ENCODE assay signal across 8 cellular contexts in genomic region chr11:118909619-118910308, GRCh38. TPM values are rescaled to one million over a fixed set of nuclear protein-coding genes. Genes with fewer than 3 reads are reported as not detected.
DNase-seq lines count a peak whose midpoint lies in the region; ATAC-seq and TF ChIP-seq lines count a peak whose summit lies in the region.

No MANE protein-coding gene starts in this region.

- H3K4me1 ChIP-seq in SK-N-SH (ENCODE audit: control insufficient read depth in 1 of 2, insufficient read depth in 2 of 2, low read depth in 1 of 2, low read length in 1 of 2): peaks cover 68 to 71% of the 10 kb centered on the region in 2 experiments
- peaks cover 64% of the 10 kb centered on the region for H3K4me1 ChIP-seq in fibroblast of lung (ENCODE audit: control insufficient read depth, extremely low read depth, insufficient read depth, low read length)
- H3K4me1 ChIP-seq in osteoblast (ENCODE audit: insufficient read depth, low read length): peaks cover 58% of the 10 kb centered on the region

- WGBS in SK-N-SH (ENCODE audit: low lambda C conversion rate): 59% methylated on average over 17 of the region's 21 CpGs

- H3K27me3 ChIP-seq in BJ (ENCODE audit: control insufficient read depth, insufficient read depth, low read length): no peaks in the 10 kb centered on the region
- H3K27me3 ChIP-seq in SK-N-SH (ENCODE audit: insufficient read depth): no peaks in the 10 kb centered on the region
- no peaks in the 10 kb centered on the region for H3K27me3 ChIP-seq in fibroblast of lung (ENCODE audit: control insufficient read depth, insufficient read depth, low read length)
- H3K27me3 ChIP-seq in osteoblast (ENCODE audit: insufficient read depth, low read length): no peaks in the 10 kb centered on the region

- TF ChIP-seq EP300 in SK-N-SH (IDR thresholded peaks at IDR 0.05; ENCODE audit: borderline replicate concordance in 1 of 2, low read depth in 1 of 2, low read length in 1 of 2): no peak

- TF ChIP-seq RAD21 in SK-N-SH (IDR thresholded peaks at IDR 0.05; ENCODE audit: low read length): no peak

- H3K27ac ChIP-seq in SK-N-SH (ENCODE audit: low read depth in 2 of 2, low read length in 1 of 2) (peak overlapping the region; percentile 98 to 100), fibroblast of lung (ENCODE audit: insufficient read depth, low read length) (peak overlapping the region; percentile 93), osteoblast (ENCODE audit: low read depth, low read length) (peak overlapping the region; percentile 99)

- H3K4me2 ChIP-seq in SK-N-SH (peak overlapping the region; percentile 89), fibroblast of lung (ENCODE audit: extremely low read depth, insufficient read depth, low read length) (peak overlapping the region; percentile 76), osteoblast (ENCODE audit: insufficient read depth, low read length) (peak overlapping the region; percentile 72)

- no peak for ATAC-seq in GM21737 (IDR thresholded peaks at IDR 0.05; ENCODE audit: unreplicated experiment)
- no peak for ATAC-seq in GM18519 (IDR thresholded peaks at IDR 0.05; ENCODE audit: low FRiP score, unreplicated experiment)
- no peak for ATAC-seq in GM18870 (IDR thresholded peaks at IDR 0.05; ENCODE audit: unreplicated experiment)
- no peak for ATAC-seq in HG02610 (IDR thresholded peaks at IDR 0.05; ENCODE audit: unreplicated experiment)

- peaks cover 19% of the 10 kb centered on the region; the same call in 1 of the 2 replicates for H4K20me1 ChIP-seq in SK-N-SH (ENCODE audit: insufficient read depth)
- H4K20me1 ChIP-seq in fibroblast of lung (ENCODE audit: control insufficient read depth, extremely low read depth, insufficient read depth, low read length): no peaks in the 10 kb centered on the region
- H4K20me1 ChIP-seq in osteoblast (ENCODE audit: insufficient read depth, low read length): peaks cover 34% of the 10 kb centered on the region

- H3K9ac ChIP-seq in SK-N-SH (peak overlapping the region; percentile 80), fibroblast of lung (ENCODE audit: insufficient read depth, low read length) (peak overlapping the region; percentile 72)

- H2AFZ ChIP-seq in SK-N-SH (ENCODE audit: low read depth) (no peak overlapping the region), fibroblast of lung (ENCODE audit: low read length) (no peak overlapping the region), osteoblast (ENCODE audit: low read length) (no peak overlapping the region)

- DNase-seq in BJ (ENCODE audit: low read depth) (no peak), SK-N-SH (no peak), fibroblast of lung (ENCODE audit: low read depth in 2 of 2) (no peak), osteoblast (ENCODE audit: insufficient read length, low spot score, missing footprints) (peak; percentile 75)

- H3K9me3 ChIP-seq in SK-N-SH: no peaks in the 10 kb centered on the region
- no peaks in the 10 kb centered on the region for H3K9me3 ChIP-seq in fibroblast of lung (ENCODE audit: control insufficient read depth, insufficient read depth, low read depth, low read length)
- H3K9me3 ChIP-seq in osteoblast (ENCODE audit: low read depth, low read length): no peaks in the 10 kb centered on the region

- H3K36me3 ChIP-seq in BJ (ENCODE audit: control insufficient read depth, insufficient read depth, low read length) (peaks cover 23% of the 10 kb centered on the region), SK-N-SH (replicated peaks in 1 of 2; ENCODE audit: control insufficient read depth in 1 of 2, insufficient read depth in 2 of 2, low read length in 1 of 2) (peaks cover 10 to 23% of the 10 kb centered on the region in 2 experiments), fibroblast of lung (ENCODE audit: control insufficient read depth, insufficient read depth, low read length) (peaks cover 15% of the 10 kb centered on the region), osteoblast (ENCODE audit: insufficient read depth, low read length) (peaks cover 29% of the 10 kb centered on the region)

- CTCF ChIA-PET in BJ (lab: Yijun Ruan, JAX): interaction anchor here (0.6 to 1.6 kb wide), 3 partner anchors 220 to 311 kb away, joined by 3 to 4 read pairs (median 3); no protein-coding TSS in a partner anchor
- CTCF ChIA-PET in SK-N-SH (lab: Yijun Ruan, JAX): interaction anchor here (5.4 to 9.7 kb wide), 2 partner anchors 47 to 219 kb away, joined by 38 to 112 read pairs; partner anchors contain the start of gene UPK2

- POLR2A ChIA-PET in BJ (lab: Charles Lee): no interaction called here
- POLR2A ChIA-PET in SK-N-SH (lab: Yijun Ruan, JAX): interaction anchor here (0.9 to 3.1 kb wide), 6 partner anchors 14 to 119 kb away, joined by 3 to 37 read pairs (median 7); partner anchors contain the start of gene BCL9L

- TF ChIP-seq CTCF in BJ (IDR thresholded peaks at IDR 0.05; ENCODE audit: insufficient read depth, low read depth, low read length): no peak
- no peak for TF ChIP-seq CTCF in SK-N-SH (IDR thresholded peaks at IDR 0.05)
- no peak for TF ChIP-seq CTCF in fibroblast of lung (conservative IDR thresholded peaks at IDR 0.05 in 1 of 2, IDR thresholded peaks at IDR 0.05 in 1 of 2; ENCODE audit: low read depth in 1 of 2, low read length in 2 of 2)
- no peak for TF ChIP-seq CTCF in osteoblast (IDR thresholded peaks at IDR 0.05; ENCODE audit: extremely low read depth, low read depth, low read length)

- peak overlapping the region; percentile 50 for H3K4me3 ChIP-seq in BJ (ENCODE audit: low read depth, low read length)
- peak overlapping the region; percentile 37 to 48 for H3K4me3 ChIP-seq in SK-N-SH (ENCODE audit: low read depth in 2 of 2, low read length in 1 of 2)
- peak overlapping the region; percentile 18 to 61 (median 38) for H3K4me3 ChIP-seq in fibroblast of lung (replicated peaks in 1 of 4; ENCODE audit: control extremely low read depth in 1 of 4, insufficient read depth in 1 of 4, low read depth in 3 of 4, low read length in 4 of 4)
- H3K4me3 ChIP-seq in osteoblast (ENCODE audit: insufficient read depth, low read length): peak overlapping the region; percentile 54

- peaks cover 51% of the 10 kb centered on the region for H3F3A ChIP-seq in SK-N-SH (replicated peaks; ENCODE audit: insufficient read depth)

- H3K79me2 ChIP-seq in SK-N-SH (ENCODE audit: insufficient read depth) (peaks cover 92% of the 10 kb centered on the region), fibroblast of lung (ENCODE audit: control insufficient read depth, insufficient read depth, low read length) (peaks cover 73% of the 10 kb centered on the region), osteoblast (ENCODE audit: insufficient read depth, low read length) (peaks cover 83% of the 10 kb centered on the region)

- no peaks in the 10 kb centered on the region for H3K9me2 ChIP-seq in SK-N-SH

TF ChIP-seq in SK-N-SH, 30 proteins besides CTCF, POLR2A, EP300 and RAD21:
- TF ChIP-seq USF2 (IDR thresholded peaks at IDR 0.05; ENCODE audit: borderline replicate concordance, low read depth, low read length): no peak
- TF ChIP-seq MXI1 (IDR thresholded peaks at IDR 0.05; ENCODE audit: low read depth, low read length): no peak
- no peak; the same call in 1 of the 2 replicates for TF ChIP-seq FOXM1 (IDR thresholded peaks at IDR 0.05; ENCODE audit: low read depth)
- no peak for TF ChIP-seq PBX3 (IDR thresholded peaks at IDR 0.05)
- no peak for TF ChIP-seq SMC3 (IDR thresholded peaks at IDR 0.05; ENCODE audit: low read depth, low read length)
TF ChIP-seq in SK-N-SH: peak in this region for 0.

RNA-seq across cellular contexts. Expression of gene BCL9L, which starts 16.0 kb away (rescaled TPM):
- 8.6 and 15.0 TPM in 2 replicates for polyA plus RNA-seq in BJ (2011; rRNA removed)
- 12.8 and 23.3 TPM in 2 replicates for polyA minus RNA-seq in BJ (2011; rRNA and poly(A)+ RNA removed)
- polyA plus RNA-seq in SK-N-SH (2012; rRNA removed): 4.5 and 12.1 TPM in 2 replicates
- 4.6 and 8.6 TPM in 2 replicates for polyA plus RNA-seq in SK-N-SH (2012; cell fraction: cytosol; rRNA removed)
- polyA plus RNA-seq in SK-N-SH (2012; cell fraction: nucleus; rRNA removed): 21.7 and 24.0 TPM in 2 replicates
- total RNA-seq in fibroblast of lung: 11.0 and 23.1 TPM in 2 replicates
- 7.0 and 11.5 TPM in 2 replicates for polyA plus RNA-seq in fibroblast of lung
- 33.6 and 51.9 TPM in 2 replicates for polyA plus RNA-seq in fibroblast of lung (2012)
- polyA minus RNA-seq in fibroblast of lung (ENCODE audit: low replicate concordance): 38.0 and 48.2 TPM in 2 replicates
- total RNA-seq in osteoblast: 27.9 and 28.3 TPM in 2 replicates

RNA-seq across cellular contexts. Expression of gene CXCR5, which starts 26.1 kb away (rescaled TPM):
- polyA plus RNA-seq in BJ (2011; rRNA removed) (not detected in 2 replicates), SK-N-SH (2012; rRNA removed) (0.02 TPM in 1 of 2 replicates, not detected in the other), fibroblast of lung (not detected in 2 replicates)
- polyA minus RNA-seq in BJ (2011; rRNA and poly(A)+ RNA removed): not detected in 2 replicates
- not detected in 2 replicates for polyA plus RNA-seq in SK-N-SH (2012; cell fraction: cytosol; rRNA removed)
- polyA plus RNA-seq in SK-N-SH (2012; cell fraction: nucleus; rRNA removed): not detected in 2 replicates
- total RNA-seq in fibroblast of lung (not detected in 2 replicates), osteoblast (not detected in 2 replicates)
- not detected in 2 replicates for polyA plus RNA-seq in fibroblast of lung (2012)
- not detected in 2 replicates for polyA minus RNA-seq in fibroblast of lung (ENCODE audit: low replicate concordance)

RNA-seq across cellular contexts. Expression of gene UPK2, which starts 46.3 kb away (rescaled TPM):
- polyA plus RNA-seq in BJ (2011; rRNA removed) (0.18 and 0.20 TPM in 2 replicates), SK-N-SH (2012; rRNA removed) (0.15 and 0.21 TPM in 2 replicates), fibroblast of lung (not detected in 2 replicates)
- polyA minus RNA-seq in BJ (2011; rRNA and poly(A)+ RNA removed): not detected in 2 replicates
- 0.13 and 0.16 TPM in 2 replicates for polyA plus RNA-seq in SK-N-SH (2012; cell fraction: cytosol; rRNA removed)
- 0.14 and 0.38 TPM in 2 replicates for polyA plus RNA-seq in SK-N-SH (2012; cell fraction: nucleus; rRNA removed)
- total RNA-seq in fibroblast of lung (not detected in 2 replicates), osteoblast (not detected in 2 replicates)
- polyA plus RNA-seq in fibroblast of lung (2012): 0.13 and 0.14 TPM in 2 replicates
- 0.35 TPM in 1 of 2 replicates, not detected in the other for polyA minus RNA-seq in fibroblast of lung (ENCODE audit: low replicate concordance)
